In the genomic region with DNA sequence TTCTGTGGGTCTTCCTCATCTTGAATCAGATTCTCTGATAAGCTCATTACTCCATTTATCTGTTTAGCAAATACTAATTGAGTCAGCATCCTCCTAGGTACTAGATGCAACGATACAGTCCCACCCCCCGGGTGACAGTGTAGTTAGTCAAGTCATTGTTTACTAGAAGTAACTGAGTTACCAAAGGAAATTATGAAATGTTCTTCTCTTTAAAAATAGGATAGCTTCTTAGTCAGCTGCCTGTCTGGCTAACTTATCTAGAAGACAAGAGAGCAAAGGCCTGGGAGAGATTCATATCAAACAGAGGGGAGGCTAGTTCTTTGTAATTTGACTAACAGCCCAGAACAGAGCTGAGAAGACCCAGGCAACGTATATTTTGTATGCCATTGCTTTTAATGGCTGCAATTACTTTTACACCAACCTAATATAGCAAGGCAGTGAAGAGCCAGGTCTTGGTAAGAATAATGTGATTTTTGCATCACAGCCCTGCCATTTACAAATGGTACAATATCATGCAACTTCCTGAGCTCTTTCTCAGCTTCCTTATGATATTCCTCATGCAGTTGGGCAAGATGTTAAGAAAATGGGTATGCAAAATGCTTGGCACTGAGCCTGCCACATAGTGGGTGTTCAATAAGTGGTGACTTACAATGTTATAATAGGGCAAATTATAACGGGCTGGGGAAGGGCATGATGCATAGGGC, we compare ENCODE assay signal across 12 cellular contexts.
DNase-seq lines count a peak whose midpoint lies in the region; ATAC-seq and TF ChIP-seq lines count a peak whose summit lies in the region.
"Had no signal": no experiment of that assay in that cellular context is flagged by ENCODE, and none has a peak within 500 bp of the region (broad histone marks: within the 10 kb centered on the region; RNA-seq: fewer than 3 reads in every experiment).

No MANE protein-coding gene starts in this region.

- H3K9ac ChIP-seq in adipocyte (ENCODE audit: low read length): peak overlapping the region; percentile 65

- TF ChIP-seq CTCF in BJ (IDR thresholded peaks at IDR 0.05; ENCODE audit: insufficient read depth, low read depth, low read length): no peak
- no peak for TF ChIP-seq CTCF in lung (IDR thresholded peaks at IDR 0.05; ENCODE audit: control extremely low read depth, extremely low read depth)

- POLR2A ChIA-PET in BJ (lab: Charles Lee): interaction anchor here (0.5 to 0.6 kb wide), 2 partner anchors 315 to 351 kb away, joined by 5 to 7 read pairs; a partner anchor contains a TSS

- DNase-seq in BJ (ENCODE audit: low read depth) (peak; percentile 65), HT1080 (ENCODE audit: low read depth) (peak; percentile 85), adipocyte (ENCODE audit: low read depth) (peak; percentile 78), lung (ENCODE audit: low spot score) (peak; percentile 52), C1 segment of cervical spinal cord (lab: John Stamatoyannopoulos, UW) (no peak), COLO829 (ENCODE audit: low spot score) (no peak)
- DNase-seq: heart right ventricle, NCI-H446 had no signal

- CTCF ChIA-PET in BJ (lab: Yijun Ruan, JAX): interaction anchor here (0.6 to 3.1 kb wide), 7 partner anchors 8 to 707 kb away, joined by 3 to 20 read pairs (median 4); no protein-coding TSS in a partner anchor

- H3K36me3 ChIP-seq in BJ (ENCODE audit: control insufficient read depth, insufficient read depth, low read length) (no peaks in the 10 kb centered on the region), adipocyte (ENCODE audit: control insufficient read depth, insufficient read depth, low read length, severe bottlenecking) (no peaks in the 10 kb centered on the region), lung (ENCODE audit: control insufficient read depth in 2 of 2, insufficient read depth in 2 of 2, low read length in 2 of 2) (no peaks in the 10 kb centered on the region)
- H3K36me3 ChIP-seq: heart right ventricle had no signal

- H3K4me1 ChIP-seq in adipocyte (ENCODE audit: control insufficient read depth, insufficient read depth, low read length): peaks cover 28% of the 10 kb centered on the region
- H3K4me1 ChIP-seq in lung (ENCODE audit: control insufficient read depth in 2 of 2, insufficient read depth in 2 of 2, low read length in 2 of 2): no peaks in the 10 kb centered on the region

- H3K9me3 ChIP-seq in adipocyte (ENCODE audit: control insufficient read depth, low read length) (no peaks in the 10 kb centered on the region), lung (ENCODE audit: control insufficient read depth in 2 of 2, insufficient read depth in 1 of 2, low read length in 1 of 2) (peaks cover 0 to 5% of the 10 kb centered on the region in 2 donors)
- H3K9me3 ChIP-seq: heart right ventricle had no signal

- H3K4me3 ChIP-seq in BJ (ENCODE audit: low read depth, low read length) (no peak overlapping the region), adipocyte (ENCODE audit: low read length) (no peak overlapping the region), lung (no peak overlapping the region)
- H3K4me3 ChIP-seq: heart right ventricle had no signal

- H3K27me3 ChIP-seq in BJ (ENCODE audit: control insufficient read depth, insufficient read depth, low read length): no peaks in the 10 kb centered on the region; the same call in 1 of the 2 replicates
- H3K27me3 ChIP-seq in adipocyte (replicated peaks; ENCODE audit: control insufficient read depth, insufficient read depth, low read length): no peaks in the 10 kb centered on the region
- H3K27me3 ChIP-seq in lung (ENCODE audit: control insufficient read depth, insufficient read depth): no peaks in the 10 kb centered on the region

- H3K27ac ChIP-seq in lung (ENCODE audit: low read depth in 1 of 2, low read length in 1 of 2): peak overlapping the region in 1 of 2 donors; percentile 57
- H3K27ac ChIP-seq: HL-60, VCaP had no signal

- ATAC-seq in lung (ENCODE audit: insufficient read depth, low FRiP score) (peak; percentile 57), HG02884 (IDR thresholded peaks at IDR 0.05; ENCODE audit: unreplicated experiment) (no peak), GM18870 (IDR thresholded peaks at IDR 0.05; ENCODE audit: unreplicated experiment) (no peak)

- WGBS in lung, 2 donors: 23 to 47% methylated on average over 4 of the region's 4 CpGs

Comparison
In these comparisons a context has a peak if more than half of its experiments do, and no peak if none do; other contexts are left out.
1. DNase-seq: peak in BJ (single experiment), HT1080 (single experiment), adipocyte (single experiment) and lung (single experiment); none in C1 segment of cervical spinal cord (0 of 14) and COLO829 (single experiment).